Comparison of ENCODE assay signal across 10 cellular contexts in genomic region chr9:89387970-89388867, GRCh38.
DNase-seq lines count a peak whose midpoint lies in the region; ATAC-seq, FAIRE-seq and TF ChIP-seq lines count a peak whose summit lies in the region.
"Had no signal": no experiment of that assay in that cellular context is flagged by ENCODE, and none has a peak within 500 bp of the region (broad histone marks: within the 10 kb centered on the region; RNA-seq: fewer than 3 reads in every experiment).

No MANE protein-coding gene starts in this region.

- POLR2A ChIA-PET in K562 (lab: Yijun Ruan, JAX): no interaction called here

- no peak overlapping the region for H3K9ac ChIP-seq in K562 (ENCODE audit: insufficient read depth in 1 of 2, low read depth in 2 of 2, low read length in 2 of 2)
- H3K9ac ChIP-seq in stomach smooth muscle (ENCODE audit: low read length in 2 of 2): no peak overlapping the region

- H3K4me1 ChIP-seq in K562 (replicated peaks in 1 of 2; ENCODE audit: control insufficient read depth in 2 of 2, insufficient read depth in 2 of 2, low read length in 2 of 2) (peaks cover 0 to 3% of the 10 kb centered on the region in 2 experiments; a peak in 1 of 5 replicates), stomach smooth muscle (ENCODE audit: control insufficient read depth, insufficient read depth, low read length) (peaks cover 4% of the 10 kb centered on the region)

- H3K27me3 ChIP-seq in K562 (ENCODE audit: control insufficient read depth in 2 of 2, insufficient read depth in 2 of 2, low read length in 2 of 2): peaks cover 20 to 86% of the 10 kb centered on the region in 2 experiments
- H3K27me3 ChIP-seq in stomach smooth muscle (ENCODE audit: control insufficient read depth in 1 of 2, insufficient read depth in 2 of 2, low read length in 2 of 2): no peaks in the 10 kb centered on the region

- TF ChIP-seq POLR2A in K562 (conservative IDR thresholded peaks at IDR 0.05): no peak

- 25% methylated on average over 16 of the region's 20 CpGs for WGBS in K562 (ENCODE audit: insufficient coverage, low coverage, missing lambda C conversion rate)

- H3K79me2 ChIP-seq in K562 (ENCODE audit: control insufficient read depth, insufficient read depth, low read length): no peaks in the 10 kb centered on the region

- no peak overlapping the region for H3K27ac ChIP-seq in K562 (ENCODE audit: extremely low read depth, low read depth, low read length)
- peak overlapping the region; percentile 37 for H3K27ac ChIP-seq in stomach smooth muscle (ENCODE audit: low read length)

- H3K4me2 ChIP-seq in K562 (ENCODE audit: insufficient read depth, low read length): no peak overlapping the region

- no peaks in the 10 kb centered on the region for H3K36me3 ChIP-seq in K562 (ENCODE audit: control insufficient read depth, insufficient read depth, low read length)
- H3K36me3 ChIP-seq in stomach smooth muscle (ENCODE audit: control insufficient read depth in 2 of 2, insufficient read depth in 2 of 2, low read length in 2 of 2): peaks cover 8 to 21% of the 10 kb centered on the region in 2 donors

- in situ Hi-C loops in K562 (cut with MboI): no loop called here

- no peak for TF ChIP-seq RAD21 in K562 (CRISPR knock-in tag; conservative IDR thresholded peaks at IDR 0.05 in 1 of 2, IDR thresholded peaks at IDR 0.05 in 1 of 2)

- H3K9me3 ChIP-seq in K562 (replicated peaks; ENCODE audit: control insufficient read depth, insufficient read depth, low read depth, low read length) (no peaks in the 10 kb centered on the region), stomach smooth muscle (ENCODE audit: control insufficient read depth in 2 of 2, low read length in 2 of 2) (no peaks in the 10 kb centered on the region)

- CTCF ChIA-PET in K562 (lab: Yijun Ruan, JAX; ENCODE audit: low intra/inter-chr PET ratio): no interaction called here

- intact Hi-C loops in K562 (cut with micrococcal nuclease) (no loop called here), left colon (cut with DNase I, micrococcal nuclease) (no loop called here)

- H3K9me1 ChIP-seq in K562 (ENCODE audit: control insufficient read depth, insufficient read depth, low read length): no peaks in the 10 kb centered on the region

- no peak overlapping the region for H2AFZ ChIP-seq in K562 (ENCODE audit: low read depth, low read length)

- BruUV-seq in K562 (replicated peaks; lab: Mats Ljungman, UMichigan): no TSS peak

- TF ChIP-seq CTCF in K562 (IDR thresholded peaks at IDR 0.05 in 2 of 3, conservative IDR thresholded peaks at IDR 0.05 in 1 of 3; ENCODE audit: insufficient read depth in 2 of 3, low read depth in 1 of 3, low read length in 3 of 3): no peak

- DNase-seq in HuH-7 (ENCODE audit: low spot score) (peak; percentile 37), K562 (ENCODE audit: extremely low read depth in 1 of 4, low spot score in 3 of 4) (no peak), left colon (peak in 1 of 2 donors; percentile 42), HUDEP-2 (lab: John Stamatoyannopoulos, UW; ENCODE audit: unreplicated experiment in 76 of 76) (no peak), NCI-H446 (lab: John Stamatoyannopoulos, UW) (no peak)
- DNase-seq: activated B cell treated with CpG ODN at 0.5 μM for 24 hours had no signal

- no peak for FAIRE-seq in K562 (lab: Jason Lieb, UNC)
- FAIRE-seq: endothelial cell of umbilical vein had no signal

- ATAC-seq in K562 (no peak), left colon (peak; percentile 39), GM21576 (IDR thresholded peaks at IDR 0.05; ENCODE audit: unreplicated experiment) (no peak), HG03521 (IDR thresholded peaks at IDR 0.05; ENCODE audit: unreplicated experiment) (no peak)

- no peaks in the 10 kb centered on the region for H4K20me1 ChIP-seq in K562 (replicated peaks; ENCODE audit: control insufficient read depth, insufficient read depth, low read length)

- no peak for TF ChIP-seq EP300 in K562 (IDR thresholded peaks at IDR 0.05; ENCODE audit: low read length)

- H3K4me3 ChIP-seq in K562 (no peak overlapping the region), stomach smooth muscle (ENCODE audit: low read length in 2 of 2) (no peak overlapping the region)

TF ChIP-seq in K562, 482 proteins besides CTCF, POLR2A, EP300 and RAD21 (continues in another document):
- TF ChIP-seq ZNF589 (CRISPR knock-in tag; IDR thresholded peaks at IDR 0.05; ENCODE audit: low read depth) (no peak), CSDE1 (IDR thresholded peaks at IDR 0.05) (no peak), HMBOX1 (IDR thresholded peaks at IDR 0.05) (no peak), MEF2D (tag; conservative IDR thresholded peaks at IDR 0.05; ENCODE audit: low read depth) (no peak), NR3C1 (CRISPR knock-in tag; IDR thresholded peaks at IDR 0.05) (no peak), ZNF121 (CRISPR knock-in tag; conservative IDR thresholded peaks at IDR 0.05) (no peak), ZNF253 (CRISPR knock-in tag; conservative IDR thresholded peaks at IDR 0.05) (no peak), MLX (CRISPR knock-in tag; conservative IDR thresholded peaks at IDR 0.05) (no peak), CEBPG (CRISPR knock-in tag; IDR thresholded peaks at IDR 0.05) (peak; percentile 48), CEBPG (tag; conservative IDR thresholded peaks at IDR 0.05 in 1 of 2, IDR thresholded peaks at IDR 0.05 in 1 of 2) (peak; percentile 90 to 98), PHB2 (IDR thresholded peaks at IDR 0.05; ENCODE audit: low read depth) (no peak), BRCA1 (IDR thresholded peaks at IDR 0.05) (no peak), BRCA1 (CRISPR knock-in tag; IDR thresholded peaks at IDR 0.05) (no peak)
- TF ChIP-seq, protein P1, sequence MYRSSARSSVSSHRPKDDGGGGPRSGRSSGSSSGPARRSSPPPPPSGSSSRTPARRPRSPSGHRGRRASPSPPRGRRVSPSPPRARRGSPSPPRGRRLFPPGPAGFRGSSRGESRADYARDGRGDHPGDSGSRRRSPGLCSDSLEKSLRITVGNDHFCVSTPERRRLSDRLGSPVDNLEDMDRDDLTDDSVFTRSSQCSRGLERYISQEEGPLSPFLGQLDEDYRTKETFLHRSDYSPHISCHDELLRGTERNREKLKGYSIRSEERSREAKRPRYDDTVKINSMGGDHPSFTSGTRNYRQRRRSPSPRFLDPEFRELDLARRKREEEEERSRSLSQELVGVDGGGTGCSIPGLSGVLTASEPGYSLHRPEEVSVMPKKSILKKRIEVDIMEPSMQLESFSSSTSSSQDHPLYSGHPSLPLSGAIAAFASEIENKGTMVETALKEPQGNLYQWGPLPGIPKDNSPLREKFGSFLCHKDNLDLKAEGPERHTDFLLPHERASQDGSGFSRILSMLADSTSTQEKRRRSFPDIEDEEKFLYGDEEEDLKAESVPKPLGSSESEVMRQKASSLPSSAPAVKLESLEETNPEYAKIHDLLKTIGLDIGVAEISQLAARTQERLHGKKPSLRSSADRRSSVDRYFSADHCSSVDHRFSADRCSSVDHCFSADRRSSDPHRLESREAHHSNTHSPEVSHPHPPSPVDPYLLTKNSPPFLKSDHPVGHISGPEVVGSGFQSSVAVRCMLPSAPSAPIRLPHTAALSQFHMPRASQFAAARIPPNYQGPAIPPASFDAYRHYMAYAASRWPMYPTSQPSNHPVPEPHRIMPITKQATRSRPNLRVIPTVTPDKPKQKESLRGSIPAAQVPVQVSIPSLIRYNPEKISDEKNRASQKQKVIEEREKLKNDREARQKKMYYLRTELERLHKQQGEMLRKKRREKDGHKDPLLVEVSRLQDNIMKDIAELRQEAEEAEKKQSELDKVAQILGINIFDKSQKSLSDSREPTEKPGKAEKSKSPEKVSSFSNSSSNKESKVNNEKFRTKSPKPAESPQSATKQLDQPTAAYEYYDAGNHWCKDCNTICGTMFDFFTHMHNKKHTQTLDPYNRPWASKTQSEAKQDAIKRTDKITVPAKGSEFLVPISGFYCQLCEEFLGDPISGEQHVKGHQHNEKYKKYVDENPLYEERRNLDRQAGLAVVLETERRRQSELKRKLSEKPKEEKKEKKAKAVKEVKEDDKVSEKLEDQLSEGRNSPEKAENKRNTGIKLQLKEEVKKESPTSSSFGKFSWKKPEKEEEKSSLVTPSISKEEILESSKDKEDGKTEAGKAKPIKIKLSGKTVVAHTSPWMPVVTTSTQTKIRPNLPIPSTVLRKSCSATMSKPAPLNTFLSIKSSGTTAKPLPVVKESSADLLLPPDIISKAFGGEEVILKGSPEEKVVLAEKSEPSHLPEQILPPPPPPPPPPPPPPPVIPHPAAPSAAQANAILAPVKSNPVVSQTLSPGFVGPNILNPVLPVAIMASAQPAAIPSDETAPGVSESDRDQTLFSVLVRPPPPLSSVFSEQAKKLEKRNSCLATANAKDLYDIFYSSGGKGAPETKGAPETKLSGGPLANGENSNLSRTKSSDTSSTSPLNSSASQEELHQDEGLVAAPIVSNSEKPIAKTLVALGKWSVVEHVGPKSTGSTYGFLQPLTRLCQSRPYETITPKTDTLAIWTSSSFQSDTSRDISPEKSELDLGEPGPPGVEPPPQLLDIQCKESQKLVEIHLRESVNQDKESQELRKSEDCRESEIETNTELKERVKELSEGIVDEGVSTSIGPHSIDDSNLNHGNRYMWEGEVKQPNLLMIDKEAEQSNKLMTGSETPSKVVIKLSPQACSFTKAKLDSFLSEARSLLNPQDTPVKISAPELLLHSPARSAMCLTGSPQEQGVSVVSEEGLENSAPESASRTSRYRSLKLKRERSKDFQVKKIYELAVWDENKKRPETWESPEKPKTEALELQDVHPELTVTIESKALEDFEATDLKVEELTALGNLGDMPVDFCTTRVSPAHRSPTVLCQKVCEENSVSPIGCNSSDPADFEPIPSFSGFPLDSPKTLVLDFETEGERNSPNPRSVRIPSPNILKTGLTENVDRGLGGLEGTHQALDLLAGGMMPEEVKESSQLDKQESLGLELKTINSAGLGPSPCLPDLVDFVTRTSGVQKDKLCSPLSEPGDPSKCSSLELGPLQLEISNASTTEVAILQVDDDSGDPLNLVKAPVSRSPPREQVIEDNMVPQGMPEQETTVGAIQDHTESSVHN (IDR thresholded peaks at IDR 0.05; ENCODE audit: borderline replicate concordance in 1 of 2, low read depth in 1 of 2): peak in 1 of 2 experiments; percentile 78; a peak in 1 of 4 replicates
